In genomic region chr2:185807351-185807750, GRCh38 we compare ENCODE assay signal across 17 cellular contexts.
DNase-seq lines count a peak whose midpoint lies in the region; TF ChIP-seq lines count a peak whose summit lies in the region.
"Had no signal": no experiment of that assay in that cellular context is flagged by ENCODE, and none has a peak within 500 bp of the region (broad histone marks: within the 10 kb centered on the region; RNA-seq: fewer than 3 reads in every experiment).

No MANE protein-coding gene starts in this region.

- peak; percentile 19 for DNase-seq in ELR (ENCODE audit: low read depth)
- peak; percentile 32 for DNase-seq in LHCN-M2 (ENCODE audit: low read depth)
- DNase-seq in epithelial cell of esophagus (ENCODE audit: low read depth) = peak; percentile 9
- peak; percentile 20 for DNase-seq in fibroblast of villous mesenchyme (ENCODE audit: low read depth)
- DNase-seq in activated effector memory CD4-positive, alpha-beta T cell treated with Interleukin-2 at 50 U/mL for 16 hours = no peak
- DNase-seq in activated CD4-positive, alpha-beta T cell treated with anti-CD3 and anti-CD28 coated beads for 4 hours = no peak
- no peak for DNase-seq in activated gamma-delta T cell (lab: John Stamatoyannopoulos, UW)
- no peak for DNase-seq in NCI-H526 (lab: John Stamatoyannopoulos, UW)
- DNase-seq: GDM1, H9, IMR-90, MV-4-11, NCI-H1694, NCI-H2081, NCI-H446, NCI-H526 treated with DMSO at 0.1 percent for 48 hours had no signal

- H3K4me3 ChIP-seq in epithelial cell of esophagus (ENCODE audit: low read length) = no peak overlapping the region
- no peak overlapping the region for H3K4me3 ChIP-seq in fibroblast of villous mesenchyme (ENCODE audit: low read depth, low read length)
- H3K4me3 ChIP-seq: SJSA1 had no signal

- no peak for TF ChIP-seq CTCF in epithelial cell of esophagus (IDR thresholded peaks at IDR 0.05; ENCODE audit: insufficient read depth, low read depth, low read length, missing control alignments)
- no peak for TF ChIP-seq CTCF in fibroblast of villous mesenchyme (IDR thresholded peaks at IDR 0.05; ENCODE audit: insufficient read depth, low read depth, low read length)

Comparison
In these comparisons a context has a peak if more than half of its experiments do, and no peak if none do; other contexts are left out.
1. DNase-seq: peak in ELR (single experiment), LHCN-M2 (single experiment), epithelial cell of esophagus (single experiment) and fibroblast of villous mesenchyme (single experiment); none in activated effector memory CD4-positive, alpha-beta T cell treated with Interleukin-2 at 50 U/mL for 16 hours (single experiment), activated CD4-positive, alpha-beta T cell treated with anti-CD3 and anti-CD28 coated beads for 4 hours (0 of 2), activated gamma-delta T cell (single experiment) and NCI-H526 (0 of 2).